25 cellular contexts compared by ENCODE assay signal in the genomic region with DNA sequence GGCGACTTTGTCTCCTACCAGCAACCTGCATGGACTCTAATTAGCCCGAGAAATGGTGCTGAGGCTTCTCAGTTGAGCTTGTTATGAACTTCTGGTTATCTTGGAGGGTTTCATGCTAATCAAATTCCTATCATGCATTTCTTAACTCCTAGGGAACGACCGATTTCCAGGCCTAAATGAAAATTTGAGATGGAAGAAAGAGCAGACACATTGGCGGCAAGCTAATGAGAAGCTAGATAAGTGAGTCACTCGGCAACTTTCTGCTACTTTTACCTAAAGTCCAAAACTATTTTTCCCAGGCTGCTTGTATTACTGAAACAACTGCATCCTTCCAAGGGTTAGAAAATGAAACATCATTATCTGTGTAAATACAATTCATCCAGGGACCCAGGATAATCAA.
A peak's percentile ranks its signal among the peaks of the same experiment; 100 is the strongest.
DNase-seq lines count a peak whose midpoint lies in the region; ATAC-seq, FAIRE-seq and TF ChIP-seq lines count a peak whose summit lies in the region.
"Had no signal": no experiment of that assay in that cellular context is flagged by ENCODE, and none has a peak within 500 bp of the region (broad histone marks: within the 10 kb centered on the region; RNA-seq: fewer than 3 reads in every experiment).

No MANE protein-coding gene starts in this region.

- no peaks in the 10 kb centered on the region for H3K79me2 ChIP-seq in astrocyte (ENCODE audit: insufficient read depth, low read length)

- no peaks in the 10 kb centered on the region for H3K4me1 Mint-ChIP-seq in CD8-positive, alpha-beta T cell (ENCODE audit: low read depth)
- H3K4me1 Mint-ChIP-seq in astrocyte (ENCODE audit: low read depth, unreplicated experiment) (peaks cover 6% of the 10 kb centered on the region), mesothelial cell of epicardium (peaks cover 54% of the 10 kb centered on the region)
- peaks cover 0 to 2% of the 10 kb centered on the region in 2 donors for H3K4me1 Mint-ChIP-seq in stimulated activated naive B cell treated with anti-CD40 and anti-IgM and Interleukin-4, amounts not matched to agents 10 μg/mL and 1 μg/mL and 100 μg/mL, for 72 hours
- H3K4me1 Mint-ChIP-seq: CD14-positive monocyte had no signal

- H3K9ac ChIP-seq in astrocyte (ENCODE audit: low read length), result no peak overlapping the region
- H3K9ac ChIP-seq: BLaER1 treated with 17β-estradiol and CSF1 and Interleukin-3, amounts not matched to agents 10 nM and 100 nM had no signal

- H3K4me3 ChIP-seq in CD8-positive, alpha-beta T cell (ENCODE audit: low read depth, low read length), result no peak overlapping the region
- H3K4me3 ChIP-seq in astrocyte (ENCODE audit: insufficient read depth, low read depth, low read length) (no peak overlapping the region), dorsolateral prefrontal cortex (no peak overlapping the region)
- H3K4me3 ChIP-seq: A549; BLaER1 treated with 17β-estradiol and CSF1 and Interleukin-3, amounts not matched to agents 10 nM and 100 nM; GM23338 had no signal

- FAIRE-seq in astrocyte (lab: Jason Lieb, UNC), result no peak
- FAIRE-seq: A549, G401.6, GM12892, GM19239 had no signal

- no peak overlapping the region for H3K4me2 ChIP-seq in astrocyte (ENCODE audit: low read length)
- H3K4me2 ChIP-seq: A549; BLaER1 treated with 17β-estradiol and CSF1 and Interleukin-3, amounts not matched to agents 10 nM and 100 nM; GM23338 had no signal

- no peaks in the 10 kb centered on the region for H3K27me3 ChIP-seq in CD8-positive, alpha-beta T cell (ENCODE audit: insufficient read depth, low read length)
- H3K27me3 ChIP-seq in astrocyte (ENCODE audit: insufficient read depth, low read length) (no peaks in the 10 kb centered on the region), dorsolateral prefrontal cortex (peaks cover 0 to 3% (median 0%) of the 10 kb centered on the region in 45 donors)
- H3K27me3 ChIP-seq: BE2C; BLaER1 treated with 17β-estradiol and CSF1 and Interleukin-3, amounts not matched to agents 10 nM and 100 nM had no signal

- ATAC-seq in CD8-positive, alpha-beta T cell, result no peak
- ATAC-seq in stimulated activated naive B cell treated with anti-CD40 and anti-IgM and Interleukin-4, amounts not matched to agents 10 μg/mL and 1 μg/mL and 100 μg/mL, for 72 hours (replicated peaks), result no peak
- ATAC-seq in GM18907 (IDR thresholded peaks at IDR 0.05; ENCODE audit: unreplicated experiment), result no peak
- ATAC-seq: A549, GM23338, HCT116 had no signal

- H3K27ac ChIP-seq in CD8-positive, alpha-beta T cell (ENCODE audit: low read depth, low read length), result no peak overlapping the region
- H3K27ac ChIP-seq in astrocyte (ENCODE audit: low read depth, low read length) (peak overlapping the region; percentile 6), dorsolateral prefrontal cortex (no peak overlapping the region)
- H3K27ac ChIP-seq: A549; BLaER1 treated with 17β-estradiol and CSF1 and Interleukin-3, amounts not matched to agents 10 nM and 100 nM had no signal

- CTCF ChIA-PET in CD8-positive, alpha-beta T cell (lab: Charles Lee), result no interaction called here

- POLR2A ChIA-PET in CD8-positive, alpha-beta T cell (lab: Charles Lee), result no interaction called here

- H3K27me3 Mint-ChIP-seq in CD8-positive, alpha-beta T cell (ENCODE audit: low read depth), result no peaks in the 10 kb centered on the region
- H3K27me3 Mint-ChIP-seq in astrocyte (ENCODE audit: low read depth, unreplicated experiment), result no peaks in the 10 kb centered on the region
- no peaks in the 10 kb centered on the region for H3K27me3 Mint-ChIP-seq in mesothelial cell of epicardium (ENCODE audit: low read depth)
- H3K27me3 Mint-ChIP-seq in stimulated activated naive B cell treated with anti-CD40 and anti-IgM and Interleukin-4, amounts not matched to agents 10 μg/mL and 1 μg/mL and 100 μg/mL, for 72 hours, result no peaks in the 10 kb centered on the region
- H3K27me3 Mint-ChIP-seq: CD4-positive, alpha-beta T cell had no signal

- H3K9me3 Mint-ChIP-seq in CD8-positive, alpha-beta T cell, result no peaks in the 10 kb centered on the region
- H3K9me3 Mint-ChIP-seq in astrocyte (ENCODE audit: unreplicated experiment) (no peaks in the 10 kb centered on the region), mesothelial cell of epicardium (no peaks in the 10 kb centered on the region)
- no peaks in the 10 kb centered on the region for H3K9me3 Mint-ChIP-seq in stimulated activated naive B cell treated with anti-CD40 and anti-IgM and Interleukin-4, amounts not matched to agents 10 μg/mL and 1 μg/mL and 100 μg/mL, for 72 hours
- H3K9me3 Mint-ChIP-seq: CD4-positive, alpha-beta T cell; GM23338; H9 had no signal

- peaks cover 71% of the 10 kb centered on the region for H3K36me3 ChIP-seq in CD8-positive, alpha-beta T cell (ENCODE audit: insufficient read depth, low read length)
- H3K36me3 ChIP-seq in astrocyte (ENCODE audit: insufficient read depth, low read length), result no peaks in the 10 kb centered on the region
- H3K36me3 ChIP-seq: BE2C had no signal

- no peaks in the 10 kb centered on the region for H3K9me3 ChIP-seq in CD8-positive, alpha-beta T cell (ENCODE audit: low read length)
- H3K9me3 ChIP-seq in astrocyte (ENCODE audit: insufficient read depth, low read depth, low read length), result no peaks in the 10 kb centered on the region
- H3K9me3 ChIP-seq: A549; BE2C; BLaER1 treated with 17β-estradiol and CSF1 and Interleukin-3, amounts not matched to agents 10 nM and 100 nM had no signal

- H3K4me3 Mint-ChIP-seq in CD8-positive, alpha-beta T cell, result no peak overlapping the region
- H3K4me3 Mint-ChIP-seq in astrocyte (ENCODE audit: unreplicated experiment) (no peak overlapping the region), mesothelial cell of epicardium (no peak overlapping the region)
- no peak overlapping the region for H3K4me3 Mint-ChIP-seq in stimulated activated naive B cell treated with anti-CD40 and anti-IgM and Interleukin-4, amounts not matched to agents 10 μg/mL and 1 μg/mL and 100 μg/mL, for 72 hours
- H3K4me3 Mint-ChIP-seq: CD14-positive monocyte; CD4-positive, alpha-beta T cell; GM23338; H9 had no signal

- peaks cover 85% of the 10 kb centered on the region for H3K36me3 Mint-ChIP-seq in CD8-positive, alpha-beta T cell
- H3K36me3 Mint-ChIP-seq in astrocyte (ENCODE audit: low read depth, unreplicated experiment) (no peaks in the 10 kb centered on the region), mesothelial cell of epicardium (no peaks in the 10 kb centered on the region)
- H3K36me3 Mint-ChIP-seq in stimulated activated naive B cell treated with anti-CD40 and anti-IgM and Interleukin-4, amounts not matched to agents 10 μg/mL and 1 μg/mL and 100 μg/mL, for 72 hours, result peaks cover 17 to 44% of the 10 kb centered on the region in 2 donors

- TF ChIP-seq CTCF in CD8-positive, alpha-beta T cell (IDR thresholded peaks at IDR 0.05), result no peak
- no peak for TF ChIP-seq CTCF in astrocyte (IDR thresholded peaks at IDR 0.05; ENCODE audit: insufficient read depth, low read depth, low read length)
- TF ChIP-seq CTCF in mesothelial cell of epicardium (IDR thresholded peaks at IDR 0.05; ENCODE audit: unreplicated experiment), result no peak
- TF ChIP-seq CTCF in dorsolateral prefrontal cortex (IDR thresholded peaks at IDR 0.05 in 54 of 56, conservative IDR thresholded peaks at IDR 0.05 in 2 of 56; ENCODE audit: low read depth in 1 of 56, partially characterized antibody in 56 of 56), result no peak

- no peaks in the 10 kb centered on the region for H3K4me1 ChIP-seq in CD8-positive, alpha-beta T cell (ENCODE audit: insufficient read depth, low read length)
- H3K4me1 ChIP-seq in astrocyte (ENCODE audit: insufficient read depth, low read length), result peaks cover 14% of the 10 kb centered on the region
- H3K4me1 ChIP-seq: BE2C; BLaER1 treated with 17β-estradiol and CSF1 and Interleukin-3, amounts not matched to agents 10 nM and 100 nM had no signal

- intact Hi-C loops in CD8-positive, alpha-beta T cell (cut with DNase I, micrococcal nuclease), result no loop called here
- intact Hi-C loops in dorsolateral prefrontal cortex (cut with DNase I), result no loop called here

- H4K20me1 ChIP-seq in astrocyte (ENCODE audit: insufficient read depth, low read length), result no peaks in the 10 kb centered on the region
- H4K20me1 ChIP-seq: BLaER1 treated with 17β-estradiol and CSF1 and Interleukin-3, amounts not matched to agents 10 nM and 100 nM had no signal

- no peak for DNase-seq in CD8-positive, alpha-beta T cell
- DNase-seq in astrocyte (ENCODE audit: low read depth) (peak; percentile 54), mesothelial cell of epicardium (ENCODE audit: low spot score in 2 of 2, unreplicated experiment in 2 of 2) (no peak), dorsolateral prefrontal cortex (no peak), dedifferentiated amniotic fluid mesenchymal stem cell (ENCODE audit: extremely low spot score) (no peak)
- DNase-seq in stimulated activated naive B cell treated with anti-CD40 and anti-IgM and Interleukin-4, amounts not matched to agents 10 μg/mL and 1 μg/mL and 100 μg/mL, for 72 hours, result no peak
- DNase-seq: 8988T; ACHN; AML-193; BE2C; Calu3; CD4-positive, alpha-beta T cell; COR-L47; DMS53; DMS79 treated with DMSO at 0.1 percent for 48 hours; H9 had no signal

- no peak overlapping the region for H2AFZ ChIP-seq in astrocyte (ENCODE audit: low read depth, low read length)
- H2AFZ ChIP-seq: GM23338 had no signal

- peak overlapping the region; percentile 22 for H3K27ac Mint-ChIP-seq in CD8-positive, alpha-beta T cell
- H3K27ac Mint-ChIP-seq in astrocyte (ENCODE audit: unreplicated experiment) (no peak overlapping the region), mesothelial cell of epicardium (peak overlapping the region; percentile 93)
- H3K27ac Mint-ChIP-seq in stimulated activated naive B cell treated with anti-CD40 and anti-IgM and Interleukin-4, amounts not matched to agents 10 μg/mL and 1 μg/mL and 100 μg/mL, for 72 hours, result peak overlapping the region; percentile 20
- H3K27ac Mint-ChIP-seq: CD4-positive, alpha-beta T cell; GM23338; H9 had no signal
